8 cellular contexts compared by ENCODE assay signal in genomic region chr1:200739499-200740290, GRCh38. TPM values are rescaled to one million over a fixed set of nuclear protein-coding genes. Genes with fewer than 3 reads are reported as not detected.
DNase-seq lines count a peak whose midpoint lies in the region; ATAC-seq, FAIRE-seq and TF ChIP-seq lines count a peak whose summit lies in the region.

No MANE protein-coding gene starts in this region.

- H3K4me1 ChIP-seq in Loucy (ENCODE audit: insufficient read depth, low read length, poor library complexity, severe bottlenecking) (peaks cover 32% of the 10 kb centered on the region), keratinocyte (ENCODE audit: control insufficient read depth, extremely low read depth, insufficient read depth, low read length) (peaks cover 20% of the 10 kb centered on the region), spleen (peaks cover 0 to 42% (median 29%) of the 10 kb centered on the region in 6 donors)

- peak overlapping the region; percentile 95 for H3K27ac Mint-ChIP-seq in MCF 10A (ENCODE audit: low read depth, unreplicated experiment)

- BruUV-seq in MCF 10A (replicated peaks; lab: Mats Ljungman, UMichigan), result no TSS peak

- H3K4me3 Mint-ChIP-seq in MCF 10A (ENCODE audit: unreplicated experiment), result peak overlapping the region; percentile 84

- intact Hi-C loops in MCF 10A (cut with micrococcal nuclease) (loop anchor here (1.0 kb wide), 2 partner anchors 64 to 69 kb away; no protein-coding TSS in a partner anchor), spleen (cut with DNase I; ENCODE audit: low total_unique reads) (no loop called here)

- H3K9me3 Mint-ChIP-seq in MCF 10A (ENCODE audit: unreplicated experiment), result no peaks in the 10 kb centered on the region

- H4K20me1 ChIP-seq in Loucy (ENCODE audit: insufficient read depth, low read length, poor library complexity, severe bottlenecking) (no peaks in the 10 kb centered on the region), keratinocyte (ENCODE audit: control insufficient read depth, extremely low read depth, insufficient read depth, low read length) (peaks cover 3% of the 10 kb centered on the region)

- peak; percentile 31 for DNase-seq in ELF-1 (ENCODE audit: low read depth, low spot score)
- DNase-seq in MCF 10A (ENCODE audit: unreplicated experiment), result peak; percentile 62
- DNase-seq in keratinocyte (ENCODE audit: low read depth, low spot score), result no peak
- peak; percentile 86 for DNase-seq in spleen
- DNase-seq in GM10248 (ENCODE audit: extremely low spot score), result no peak
- no peak for DNase-seq in DMS79 (lab: John Stamatoyannopoulos, UW)

- FAIRE-seq in keratinocyte (lab: Jason Lieb, UNC), result no peak

- TF ChIP-seq CTCF in Loucy (conservative IDR thresholded peaks at IDR 0.05; ENCODE audit: low read length) (no peak), MCF 10A (IDR thresholded peaks at IDR 0.05; ENCODE audit: unreplicated experiment) (no peak), keratinocyte (optimal IDR thresholded peaks at IDR 0.05 in 1 of 3, IDR thresholded peaks at IDR 0.05 in 1 of 3, conservative IDR thresholded peaks at IDR 0.05 in 1 of 3; ENCODE audit: extremely low read depth in 1 of 3, insufficient read depth in 2 of 3, low read length in 3 of 3) (no peak), spleen (IDR thresholded peaks at IDR 0.05 in 8 of 11, conservative IDR thresholded peaks at IDR 0.05 in 3 of 11) (no peak), GM10248 (IDR thresholded peaks at IDR 0.05; ENCODE audit: control extremely low read depth, extremely low read depth, low read depth, missing control alignments) (no peak)

- H3K9me1 ChIP-seq in keratinocyte (ENCODE audit: control insufficient read depth, extremely low read depth, insufficient read depth, low read length), result no peaks in the 10 kb centered on the region

- no peaks in the 10 kb centered on the region for H3K9me2 ChIP-seq in Loucy (replicated peaks; ENCODE audit: low read depth, low read length)

- no peak for TF ChIP-seq POLR2A in spleen (IDR thresholded peaks at IDR 0.05)

- peaks cover 33% of the 10 kb centered on the region for H3K4me1 Mint-ChIP-seq in MCF 10A (ENCODE audit: insufficient read depth, unreplicated experiment)

- H3K9me3 ChIP-seq in Loucy (ENCODE audit: insufficient read depth, low read depth, low read length), result no peaks in the 10 kb centered on the region
- no peaks in the 10 kb centered on the region for H3K9me3 ChIP-seq in keratinocyte (ENCODE audit: control insufficient read depth, low read depth, low read length)
- H3K9me3 ChIP-seq in spleen, result no peaks in the 10 kb centered on the region

- H3K9ac ChIP-seq in Loucy (ENCODE audit: low read depth, low read length, poor library complexity, severe bottlenecking) (peak overlapping the region; percentile 60), keratinocyte (ENCODE audit: control insufficient read depth, extremely low read depth, insufficient read depth, low read length) (peak overlapping the region; percentile 75)

- POLR2A ChIA-PET in MCF 10A (lab: Yijun Ruan, JAX), result interaction anchor here (0.6 to 7.2 kb wide), 36 partner anchors 9 to 571 kb away, joined by 3 to 230 read pairs (median 6); partner anchors contain the start of gene DDX59
- POLR2A ChIA-PET in GM10248 (lab: Yijun Ruan, JAX), result interaction anchor here (0.6 kb wide), 1 partner anchor 86 kb away, joined by 3 read pairs; no protein-coding TSS in a partner anchor

- 0 out of 2 replicates have a peak, but pooled peaks cover 3% of the 10 kb centered on the region for H3F3A ChIP-seq in Loucy (ENCODE audit: low read depth)

- peak overlapping the region; percentile 68 for H3K27ac ChIP-seq in keratinocyte (ENCODE audit: control insufficient read depth, insufficient read depth, low read length)
- peak overlapping the region; percentile 90 to 97 (median 94) for H3K27ac ChIP-seq in spleen

- H3K4me3 ChIP-seq in Loucy (ENCODE audit: low read length, poor library complexity, severe bottlenecking), result peak overlapping the region; percentile 91
- peak overlapping the region; percentile 61 to 100 (median 73) for H3K4me3 ChIP-seq in keratinocyte (ENCODE audit: control insufficient read depth in 2 of 3, extremely low read depth in 1 of 3, insufficient read depth in 2 of 3, low read depth in 1 of 3, low read length in 3 of 3)
- peak overlapping the region; percentile 54 to 83 (median 72) for H3K4me3 ChIP-seq in spleen

- dilution Hi-C loops in keratinocyte (cut with MboI; ENCODE audit: extremely low pct_ligation_motif_present, low sequenced_read_pairs), result no loop called here

- H3K36me3 Mint-ChIP-seq in MCF 10A (ENCODE audit: insufficient read depth, unreplicated experiment), result peaks cover 6% of the 10 kb centered on the region

- no peaks in the 10 kb centered on the region for H3K27me3 ChIP-seq in Loucy (ENCODE audit: insufficient read depth, low read length, poor library complexity, severe bottlenecking)
- H3K27me3 ChIP-seq in keratinocyte (ENCODE audit: control insufficient read depth, extremely low read depth, insufficient read depth, low read length), result no peaks in the 10 kb centered on the region
- H3K27me3 ChIP-seq in spleen (replicated peaks in 1 of 7), result peaks cover 0 to 47% (median 0%) of the 10 kb centered on the region in 7 donors

- 1 to 3% (median 1%) methylated on average over 11 to 62 of the region's 62 CpGs for WGBS in spleen, 5 donors

- H2AFZ ChIP-seq in Loucy (ENCODE audit: low read length) (peak overlapping the region; percentile 93), keratinocyte (ENCODE audit: control insufficient read depth, low read length) (no peak overlapping the region)

- CTCF ChIA-PET in MCF 10A (lab: Yijun Ruan, JAX), result interaction anchor here (0.9 to 2.5 kb wide), 5 partner anchors 22 to 115 kb away, joined by 3 to 18 read pairs (median 4); partner anchors contain the start of gene DDX59
- CTCF ChIA-PET in GM10248 (lab: Yijun Ruan, JAX), result interaction anchor here (1.7 to 1.8 kb wide), 2 partner anchors 19 to 40 kb away, joined by 3 to 4 read pairs; no protein-coding TSS in a partner anchor

- H3K27me3 Mint-ChIP-seq in MCF 10A (ENCODE audit: insufficient read depth, unreplicated experiment), result no peaks in the 10 kb centered on the region

- H3K36me3 ChIP-seq in Loucy (ENCODE audit: insufficient read depth, low read length), result no peaks in the 10 kb centered on the region
- peaks cover 0 to 6% of the 10 kb centered on the region in 2 experiments for H3K36me3 ChIP-seq in keratinocyte (ENCODE audit: control insufficient read depth in 2 of 2, extremely low read depth in 1 of 2, insufficient read depth in 2 of 2, low read length in 2 of 2)
- H3K36me3 ChIP-seq in spleen, result no peaks in the 10 kb centered on the region

- H3K79me2 ChIP-seq in Loucy (ENCODE audit: insufficient read depth, low read length), result no peaks in the 10 kb centered on the region
- peaks cover 50% of the 10 kb centered on the region for H3K79me2 ChIP-seq in keratinocyte (ENCODE audit: control insufficient read depth, insufficient read depth, low read length)

- peak; percentile 43 for ATAC-seq in GM21717 (IDR thresholded peaks at IDR 0.05; ENCODE audit: unreplicated experiment)

- H3K4me2 ChIP-seq in Loucy (ENCODE audit: low read depth, low read length, poor library complexity, severe bottlenecking) (peak overlapping the region; percentile 82), keratinocyte (ENCODE audit: control insufficient read depth, extremely low read depth, insufficient read depth, low read depth, low read length) (peak overlapping the region; percentile 83)

RNA-seq across cellular contexts. Expression of gene CAMSAP2, which starts 1.0 kb away (rescaled TPM):
- 144 and 209 TPM in 2 replicates for total RNA-seq in MCF 10A (2022)
- 28.9 to 47.8 TPM (median 38.2 TPM) in 3 replicates for polyA plus RNA-seq in keratinocyte
- 76.4 TPM for polyA plus RNA-seq in keratinocyte (2011; ENCODE audit: low read depth)
- 23.1 and 45.8 TPM in 2 replicates for polyA plus RNA-seq in keratinocyte (2011; cell fraction: cytosol; rRNA removed)
- 52.8 and 62.3 TPM in 2 replicates for polyA plus RNA-seq in keratinocyte (2011; cell fraction: nucleus; rRNA removed)
- polyA plus RNA-seq in keratinocyte (2012; ENCODE audit: low replicate concordance), result 38.7 and 42.8 TPM in 2 replicates
- polyA minus RNA-seq in keratinocyte, result 28.0 to 91.3 TPM (median 69.4 TPM) in 3 replicates
- polyA minus RNA-seq in keratinocyte (2011; cell fraction: cytosol; rRNA and poly(A)+ RNA removed), result 44.1 TPM
- polyA minus RNA-seq in keratinocyte (2011; cell fraction: nucleus; rRNA and poly(A)+ RNA removed), result 64.9 and 170 TPM in 2 replicates
- total RNA-seq in spleen, result 10 to 100 TPM; 13.9 to 24.7 (median 20.4) TPM
- polyA plus RNA-seq in spleen, result 1 to 10 TPM; 2.1 to 4.8 (median 2.4) TPM

Comparison
In these comparisons a context has a peak if more than half of its experiments do, and no peak if none do; other contexts are left out.
1. DNase-seq: peak in ELF-1 (single experiment), MCF 10A (single experiment) and spleen (single experiment); none in keratinocyte (single experiment), GM10248 (single experiment) and DMS79 (single experiment).
2. Peak in every context shown above with its lines, with median percentiles within 50 percentile points of each other: H3K4me3 ChIP-seq.